26 cellular contexts compared by ENCODE assay signal in genomic region chr12:123807002-123807401, GRCh38. TPM values are rescaled to one million over a fixed set of nuclear protein-coding genes. Genes with fewer than 3 reads are reported as not detected.
"Had no signal": no experiment of that assay in that cellular context is flagged by ENCODE, and none has a peak within 500 bp of the region (broad histone marks: within the 10 kb centered on the region; RNA-seq: fewer than 3 reads in every experiment).

No MANE protein-coding gene starts in this region.

- H3K27ac ChIP-seq: colonic mucosa, epithelial cell of prostate, gastrocnemius medialis, heart right ventricle, lower lobe of right lung, ovary, right lobe of liver, thoracic aorta, tibial nerve, upper lobe of left lung had no signal

- H3K36me3 ChIP-seq: colonic mucosa, gastrocnemius medialis, heart right ventricle, lower lobe of right lung, ovary, right lobe of liver, thoracic aorta, tibial nerve, upper lobe of left lung had no signal

- H3K4me3 Mint-ChIP-seq: dendritic cell treated with granulocyte-macrophage colony-stimulating factor and Interleukin-4, amounts not matched to agents 40 ng/mL and 50 ng/mL, for 4 days; endodermal cell; memory B cell; natural killer cell had no signal

- H3K9me3 Mint-ChIP-seq: dendritic cell treated with granulocyte-macrophage colony-stimulating factor and Interleukin-4, amounts not matched to agents 40 ng/mL and 50 ng/mL, for 4 days; endodermal cell; memory B cell; natural killer cell had no signal

- H3K4me3 ChIP-seq: colonic mucosa, gastrocnemius medialis, heart right ventricle, lower lobe of right lung, ovary, right lobe of liver, thoracic aorta, tibial nerve, upper lobe of left lung had no signal

- H3K9me3 ChIP-seq: colonic mucosa, gastrocnemius medialis, heart right ventricle, lower lobe of right lung, ovary, right lobe of liver, thoracic aorta, tibial nerve, upper lobe of left lung had no signal

- H3K27ac Mint-ChIP-seq: dendritic cell treated with granulocyte-macrophage colony-stimulating factor and Interleukin-4, amounts not matched to agents 40 ng/mL and 50 ng/mL, for 4 days; endodermal cell; memory B cell had no signal

- H3K36me3 Mint-ChIP-seq: natural killer cell had no signal

- H3K27me3 ChIP-seq: colonic mucosa, ovary, right lobe of liver, tibial nerve, upper lobe of left lung had no signal

- ATAC-seq: esophagus mucosa, gastrocnemius medialis, left ventricle myocardium superior, lower lobe of right lung, natural killer cell, right lobe of liver had no signal

- H3K4me1 Mint-ChIP-seq: endodermal cell, memory B cell had no signal

- H3K4me1 ChIP-seq: colonic mucosa, gastrocnemius medialis, heart right ventricle, lower lobe of right lung, right lobe of liver, tibial nerve, upper lobe of left lung had no signal

- DNase-seq: central memory CD4-positive, alpha-beta T cell; colonic mucosa; effector CD8-positive, alpha-beta T cell; endodermal cell; foreskin fibroblast; gastrocnemius medialis; heart right ventricle; left ventricle myocardium superior; lower lobe of right lung; natural killer cell; occipital lobe; ovary; right lobe of liver; small intestine; stimulated activated CD4-positive, alpha-beta T cell treated with anti-CD3 and anti-CD28 coated beads, Interleukin-15, amount 100 ng/mL, for 24 hours; stimulated activated CD4-positive, alpha-beta T cell treated with anti-CD3 and anti-CD28 coated beads, Interleukin-2, amount 100 ng/mL, for 48 hours; stimulated activated CD8-positive, alpha-beta memory T cell treated with anti-CD3 and anti-CD28 coated beads, Interleukin-4, amount 100 ng/mL, for 48 hours; stimulated activated naive CD4-positive, alpha-beta T cell treated with Interleukin-2 at 50 U/mL for 16 hours; upper lobe of left lung had no signal

RNA-seq across cellular contexts. Expression of gene DNAH10, which starts 44.9 kb away (rescaled TPM):
- total RNA-seq: posterior vena cava had no signal
